Comparison of ENCODE assay signal across 15 cellular contexts in the genomic region with DNA sequence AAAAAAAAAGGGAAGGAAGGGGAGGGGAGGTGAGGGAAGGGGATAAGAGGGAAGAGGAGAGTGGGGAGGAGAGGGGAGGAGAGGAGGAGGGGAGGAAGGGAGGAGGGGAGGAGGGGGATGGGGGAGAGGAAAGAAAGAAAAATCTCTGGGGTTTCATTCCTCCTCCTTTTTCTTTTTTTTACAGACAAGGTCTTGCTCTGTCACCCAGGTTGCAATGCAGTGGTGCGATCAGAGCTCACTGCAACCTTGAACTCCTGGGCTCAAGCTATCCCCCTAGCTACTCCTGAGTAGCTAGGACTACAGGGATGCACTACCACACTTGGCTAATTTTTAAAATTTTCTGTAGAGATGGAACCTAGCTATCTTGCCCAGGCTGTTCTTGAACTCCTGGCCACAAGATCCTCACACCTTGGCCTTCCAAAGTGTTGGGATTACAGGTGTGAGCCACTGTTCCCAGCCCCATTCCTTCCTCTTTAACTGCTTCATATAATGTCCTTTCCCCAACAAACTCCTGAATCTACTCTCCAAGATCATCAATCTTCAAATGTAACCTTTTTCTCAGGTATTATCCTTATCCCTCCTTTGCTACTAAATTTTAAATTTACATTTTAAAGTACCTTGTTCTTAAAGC. TPM values are rescaled to one million over a fixed set of nuclear protein-coding genes. Genes with fewer than 3 reads are reported as not detected.
DNase-seq lines count a peak whose midpoint lies in the region; ATAC-seq, FAIRE-seq and TF ChIP-seq lines count a peak whose summit lies in the region.
"Had no signal": no experiment of that assay in that cellular context is flagged by ENCODE, and none has a peak within 500 bp of the region (broad histone marks: within the 10 kb centered on the region; RNA-seq: fewer than 3 reads in every experiment).

No MANE protein-coding gene starts in this region.

- H3K23me2 ChIP-seq in H1 (ENCODE audit: low read depth, low read length), result no peaks in the 10 kb centered on the region; the same call in 1 of the 2 replicates

- no peak overlapping the region for H4K5ac ChIP-seq in H1 (ENCODE audit: insufficient read length, low read depth, low read length)

- H3K56ac ChIP-seq in H1 (replicated peaks; ENCODE audit: insufficient read length, low read depth, low read length), result no peak overlapping the region

- CTCF ChIA-PET in Panc1 (lab: Charles Lee) (no interaction called here), H1 (lab: Charles Lee; ENCODE audit: partially characterized antibody) (interaction anchor here (0.7 kb wide), 1 partner anchor 312 kb away, joined by 3 read pairs; no protein-coding TSS in a partner anchor)

- no TSS peak for BruUV-seq in Panc1 (replicated peaks; lab: Mats Ljungman, UMichigan)

- H2AFZ ChIP-seq in H1 (ENCODE audit: low read length) (no peak overlapping the region), trophoblast cell (ENCODE audit: insufficient read depth, low read length, poor library complexity) (no peak overlapping the region)

- H3K27ac Mint-ChIP-seq in activated T-cell treated with anti-CD3 and anti-CD28 coated beads, Interleukin-2, amount 50 U/mL, for 72 hours, result peak overlapping the region; percentile 25

- H3K18ac ChIP-seq in H1 (ENCODE audit: extremely low read depth, low read length) (no peak overlapping the region), trophoblast cell (ENCODE audit: low read length) (no peak overlapping the region)

- 89% methylated on average over 1 of the region's 1 CpG; no CpG with 5 or more reads in 1 of the 2 experiments for WGBS in H1 (ENCODE audit: extremely low coverage in 1 of 2, insufficient coverage in 1 of 2, insufficient read length in 1 of 2, insufficient replicate concordance in 2 of 2, low coverage in 1 of 2, low lambda C conversion rate in 2 of 2, missing lambda C conversion rate in 1 of 2), 2 experiments
- WGBS in trophoblast cell (ENCODE audit: extremely low coverage, insufficient coverage, insufficient read length), result no CpG with 5 or more reads among the region's 1 CpG

- peaks cover 30% of the 10 kb centered on the region for H3K4me1 Mint-ChIP-seq in activated T-cell treated with anti-CD3 and anti-CD28 coated beads, Interleukin-2, amount 50 U/mL, for 72 hours (ENCODE audit: low read depth)
- peaks cover 29% of the 10 kb centered on the region for H3K4me1 Mint-ChIP-seq in activated T-cell treated with anti-CD3 and anti-CD28 coated beads, Interleukin-2, amount 50 U/mL, for 4 hours (ENCODE audit: low read depth)

- H2BK5ac ChIP-seq in H1 (ENCODE audit: low read depth, low read length) (peak overlapping the region; percentile 44; the same call in 1 of the 2 replicates), trophoblast cell (ENCODE audit: low read depth, low read length, poor library complexity) (no peak overlapping the region)

- intact Hi-C loops in Panc1 (cut with micrococcal nuclease; ENCODE audit: unreplicated experiment), result no loop called here

- H3K79me1 ChIP-seq in H1 (ENCODE audit: low read depth, low read length), result peaks cover 7% of the 10 kb centered on the region
- no peaks in the 10 kb centered on the region for H3K79me1 ChIP-seq in trophoblast cell (ENCODE audit: low read length)

- H3K4me3 ChIP-seq in Panc1 (ENCODE audit: low read depth in 2 of 2, low read length in 2 of 2), result no peak overlapping the region
- H3K4me3 ChIP-seq in H1 (ENCODE audit: extremely low read depth in 1 of 4, insufficient read depth in 2 of 4, low read depth in 3 of 4, low read length in 4 of 4), result no peak overlapping the region
- H3K4me3 ChIP-seq in neutrophil (ENCODE audit: low read depth in 1 of 2, low read length in 1 of 2), result no peak overlapping the region
- H3K4me3 ChIP-seq in trophoblast cell (ENCODE audit: low read depth, low read length), result no peak overlapping the region
- H3K4me3 ChIP-seq: colonic mucosa, heart left ventricle, testis had no signal

- no peaks in the 10 kb centered on the region for H4K20me1 ChIP-seq in H1 (replicated peaks in 1 of 2; ENCODE audit: control insufficient read depth in 1 of 2, insufficient read depth in 2 of 2, low read length in 2 of 2)

- no peak overlapping the region for H4K91ac ChIP-seq in H1 (replicated peaks; ENCODE audit: insufficient read length, low read length)
- H4K91ac ChIP-seq in trophoblast cell (ENCODE audit: low read depth, low read length), result no peak overlapping the region

- H3K9ac ChIP-seq in H1 (replicated peaks in 1 of 4; ENCODE audit: extremely low read depth in 1 of 4, low read depth in 3 of 4, low read length in 3 of 4), result no peak overlapping the region; a peak in 1 of 7 replicates
- H3K9ac ChIP-seq in trophoblast cell (ENCODE audit: low read length), result no peak overlapping the region

- H3K4ac ChIP-seq in H1 (replicated peaks; ENCODE audit: insufficient read length, low read depth, low read length), result no peak overlapping the region
- no peak overlapping the region for H3K4ac ChIP-seq in trophoblast cell (ENCODE audit: low read depth, low read length)

- TF ChIP-seq POLR2A in H1 (IDR thresholded peaks at IDR 0.05; ENCODE audit: control extremely low read depth in 1 of 2, low read depth in 2 of 2, low read length in 2 of 2), result no peak

- peaks cover 0 to 14% of the 10 kb centered on the region in 2 experiments; a peak in 2 of 4 replicates for H3K79me2 ChIP-seq in H1 (ENCODE audit: control insufficient read depth in 1 of 2, insufficient read depth in 2 of 2, low read length in 2 of 2)
- no peaks in the 10 kb centered on the region for H3K79me2 ChIP-seq in trophoblast cell (ENCODE audit: control insufficient read depth, insufficient read depth, low read length, poor library complexity)

- H3K36me3 Mint-ChIP-seq in activated T-cell treated with anti-CD3 and anti-CD28 coated beads, Interleukin-2, amount 50 U/mL, for 72 hours (ENCODE audit: insufficient read depth in 2 of 2), result peaks cover 3 to 11% of the 10 kb centered on the region in 2 donors
- H3K36me3 Mint-ChIP-seq in activated T-cell treated with anti-CD3 and anti-CD28 coated beads, Interleukin-2, amount 50 U/mL, for 4 hours (ENCODE audit: insufficient read depth), result peaks cover 21% of the 10 kb centered on the region

- no peaks in the 10 kb centered on the region for H3K9me3 Mint-ChIP-seq in activated T-cell treated with anti-CD3 and anti-CD28 coated beads, Interleukin-2, amount 50 U/mL, for 72 hours
- H3K9me3 Mint-ChIP-seq in activated T-cell treated with anti-CD3 and anti-CD28 coated beads, Interleukin-2, amount 50 U/mL, for 4 hours, result no peaks in the 10 kb centered on the region
- H3K9me3 Mint-ChIP-seq: activated naive CD8-positive, alpha-beta T cell treated with anti-CD3 and anti-CD28 coated beads, Interleukin-2, amount 10 ng/mL, durations not matched to agents 7 days and 5 days had no signal

- H4K8ac ChIP-seq in H1 (ENCODE audit: extremely low read depth, insufficient read depth, low read length) (no peak overlapping the region), trophoblast cell (ENCODE audit: low read depth, low read length) (no peak overlapping the region)

- in situ Hi-C loops in Panc1 (cut with HindIII; ENCODE audit: low pct_unique_long_range_greater_than_20kb, low sequenced_read_pairs), result no loop called here

- H2BK12ac ChIP-seq in H1 (ENCODE audit: low read depth, low read length) (peak overlapping the region; percentile 9; the same call in 1 of the 2 replicates), trophoblast cell (ENCODE audit: low read length) (no peak overlapping the region)

- H3K9me3 ChIP-seq in Panc1 (ENCODE audit: control insufficient read depth, insufficient read depth, low read depth, low read length), result no peaks in the 10 kb centered on the region
- no peaks in the 10 kb centered on the region; a peak in 1 of 4 replicates for H3K9me3 ChIP-seq in H1 (ENCODE audit: insufficient read depth in 2 of 2, low read depth in 1 of 2, low read length in 1 of 2)
- no peaks in the 10 kb centered on the region for H3K9me3 ChIP-seq in neutrophil
- no peaks in the 10 kb centered on the region for H3K9me3 ChIP-seq in trophoblast cell (ENCODE audit: insufficient read depth, low read depth, low read length)
- H3K9me3 ChIP-seq: colonic mucosa, heart left ventricle, testis had no signal

- H3K23ac ChIP-seq in H1 (ENCODE audit: insufficient read length), result no peak overlapping the region
- no peak overlapping the region for H3K23ac ChIP-seq in trophoblast cell (ENCODE audit: low read length)

- H2BK20ac ChIP-seq in H1 (ENCODE audit: low read length), result no peak overlapping the region

- H3K4me1 ChIP-seq in Panc1 (ENCODE audit: control insufficient read depth, insufficient read depth, low read length) (peaks cover 3% of the 10 kb centered on the region), H1 (replicated peaks in 1 of 4; ENCODE audit: control insufficient read depth in 3 of 4, insufficient read depth in 4 of 4, low read length in 3 of 4) (no peaks in the 10 kb centered on the region), neutrophil (ENCODE audit: control insufficient read depth in 1 of 2, insufficient read depth in 1 of 2, low read depth in 1 of 2, low read length in 1 of 2) (peaks cover 9 to 10% of the 10 kb centered on the region in 2 experiments), trophoblast cell (ENCODE audit: control insufficient read depth in 1 of 2, insufficient read depth in 2 of 2, low read length in 2 of 2) (no peaks in the 10 kb centered on the region)
- H3K4me1 ChIP-seq: colonic mucosa, testis had no signal

- POLR2A ChIA-PET in Panc1 (lab: Charles Lee) (no interaction called here), H1 (lab: Charles Lee; ENCODE audit: partially characterized antibody) (interaction anchor here (0.6 to 1.5 kb wide), 3 partner anchors 15 to 75 kb away, joined by 3 read pairs; no protein-coding TSS in a partner anchor)

- H2BK15ac ChIP-seq in H1 (ENCODE audit: low read length), result no peak overlapping the region

- H3K4me2 ChIP-seq in H1 (ENCODE audit: insufficient read depth in 1 of 2, low read depth in 2 of 2, low read length in 2 of 2) (no peak overlapping the region), trophoblast cell (ENCODE audit: low read length) (no peak overlapping the region)

- no peak for ATAC-seq in activated T-cell treated with anti-CD3 and anti-CD28 coated beads, Interleukin-2, amount 50 U/mL, for 72 hours (replicated peaks in 1 of 2)
- no peak for ATAC-seq in activated T-cell treated with anti-CD3 and anti-CD28 coated beads, Interleukin-2, amount 50 U/mL, for 4 hours
- ATAC-seq in Panc1, result 0 out of 2 replicates have a peak, but pooled peaks have one; percentile 43

- H3K14ac ChIP-seq in H1 (ENCODE audit: insufficient read length) (no peak overlapping the region), trophoblast cell (ENCODE audit: low read length) (no peak overlapping the region)

- no peak for DNase-seq in activated T-cell treated with anti-CD3 and anti-CD28 coated beads, Interleukin-2, amount 50 U/mL, for 72 hours
- no peak for DNase-seq in activated T-cell treated with anti-CD3 and anti-CD28 coated beads, Interleukin-2, amount 50 U/mL, for 4 hours
- DNase-seq in Panc1 (ENCODE audit: low read depth, low spot score), result no peak
- no peak for DNase-seq in H1 (ENCODE audit: low read depth in 1 of 2, low spot score in 2 of 2)
- no peak for DNase-seq in trophoblast cell
- no peak for DNase-seq in kidney glomerular epithelial cell (lab: John Stamatoyannopoulos, UW)
- no peak for DNase-seq in amygdala (lab: John Stamatoyannopoulos, UW)
- DNase-seq: activated CD8-positive, alpha-beta memory T cell treated with anti-CD3 and anti-CD28 coated beads, Interleukin-2, amount 50 U/mL, for 4 hours; activated naive CD8-positive, alpha-beta T cell treated with anti-CD3 and anti-CD28 coated beads, Interleukin-2, amount 10 ng/mL, durations not matched to agents 7 days and 5 days; colonic mucosa; heart left ventricle; NCI-H510A treated with DMSO at 0.1 percent for 48 hours; testis had no signal

- H3K27me3 ChIP-seq in Panc1 (ENCODE audit: control insufficient read depth, insufficient read depth, low read length), result no peaks in the 10 kb centered on the region
- no peaks in the 10 kb centered on the region for H3K27me3 ChIP-seq in H1 (replicated peaks in 1 of 4; ENCODE audit: control insufficient read depth in 3 of 4, extremely low read depth in 1 of 4, insufficient read depth in 3 of 4, low read length in 3 of 4)
- H3K27me3 ChIP-seq in neutrophil, result no peaks in the 10 kb centered on the region
- no peaks in the 10 kb centered on the region for H3K27me3 ChIP-seq in trophoblast cell (ENCODE audit: insufficient read depth, low read length)
- H3K27me3 ChIP-seq: colonic mucosa, heart left ventricle, testis had no signal

- TF ChIP-seq RAD21 in H1 (IDR thresholded peaks at IDR 0.05 in 1 of 2, conservative IDR thresholded peaks at IDR 0.05 in 1 of 2; ENCODE audit: low read depth in 2 of 2, low read length in 2 of 2), result no peak

- H3K36me3 ChIP-seq in Panc1 (ENCODE audit: control insufficient read depth, insufficient read depth, low read length), result no peaks in the 10 kb centered on the region
- H3K36me3 ChIP-seq in H1 (ENCODE audit: control insufficient read depth in 2 of 4, insufficient read depth in 4 of 4, low read length in 3 of 4), result peaks cover 0 to 2% (median 0%) of the 10 kb centered on the region in 4 experiments; a peak in 2 of 8 replicates
- peaks cover 5% of the 10 kb centered on the region for H3K36me3 ChIP-seq in neutrophil
- H3K36me3 ChIP-seq in trophoblast cell (ENCODE audit: control insufficient read depth in 1 of 2, insufficient read depth in 2 of 2, low read length in 2 of 2), result peaks cover 7% of the 10 kb centered on the region in 2 experiments
- H3K36me3 ChIP-seq: colonic mucosa had no signal

- no peak for TF ChIP-seq CTCF in Panc1 (IDR thresholded peaks at IDR 0.05)
- no peak for TF ChIP-seq CTCF in H1 (IDR thresholded peaks at IDR 0.05; ENCODE audit: control extremely low read depth in 1 of 3, insufficient read depth in 1 of 3, low read depth in 1 of 3, low read length in 3 of 3)
- TF ChIP-seq CTCF in neutrophil (IDR thresholded peaks at IDR 0.05), result no peak

- H3K4me3 Mint-ChIP-seq in activated T-cell treated with anti-CD3 and anti-CD28 coated beads, Interleukin-2, amount 50 U/mL, for 72 hours, result no peak overlapping the region
- no peak overlapping the region for H3K4me3 Mint-ChIP-seq in activated T-cell treated with anti-CD3 and anti-CD28 coated beads, Interleukin-2, amount 50 U/mL, for 4 hours
- H3K4me3 Mint-ChIP-seq: activated naive CD8-positive, alpha-beta T cell treated with anti-CD3 and anti-CD28 coated beads, Interleukin-2, amount 10 ng/mL, durations not matched to agents 7 days and 5 days had no signal

- H2BK120ac ChIP-seq in H1 (replicated peaks; ENCODE audit: low read depth, low read length) (no peak overlapping the region), trophoblast cell (ENCODE audit: insufficient read depth, low read length, poor library complexity) (no peak overlapping the region)

- TF ChIP-seq EP300 in H1 (IDR thresholded peaks at IDR 0.05; ENCODE audit: borderline replicate concordance in 1 of 2, low read depth in 2 of 2, low read length in 2 of 2), result no peak

- no peak overlapping the region for H2AK5ac ChIP-seq in H1 (ENCODE audit: low read depth, low read length)
- no peak overlapping the region for H2AK5ac ChIP-seq in trophoblast cell (ENCODE audit: low read length)

- H3K27me3 Mint-ChIP-seq in activated T-cell treated with anti-CD3 and anti-CD28 coated beads, Interleukin-2, amount 50 U/mL, for 72 hours (ENCODE audit: low read depth), result no peaks in the 10 kb centered on the region
- no peaks in the 10 kb centered on the region for H3K27me3 Mint-ChIP-seq in activated T-cell treated with anti-CD3 and anti-CD28 coated beads, Interleukin-2, amount 50 U/mL, for 4 hours (ENCODE audit: low read depth)
- H3K27me3 Mint-ChIP-seq: activated naive CD8-positive, alpha-beta T cell treated with anti-CD3 and anti-CD28 coated beads, Interleukin-2, amount 10 ng/mL, durations not matched to agents 7 days and 5 days had no signal

- no peak overlapping the region for H4K12ac ChIP-seq in trophoblast cell (ENCODE audit: low read depth, low read length)

- FAIRE-seq in H1 (lab: Jason Lieb, UNC), result no peak

- no peak overlapping the region for H3K27ac ChIP-seq in Panc1 (ENCODE audit: low read length)
- H3K27ac ChIP-seq in H1 (ENCODE audit: low read depth, low read length), result peak overlapping the region; percentile 45; the same call in 1 of the 2 replicates
- H3K27ac ChIP-seq in neutrophil, result peak overlapping the region; percentile 64
- no peak overlapping the region for H3K27ac ChIP-seq in trophoblast cell (ENCODE audit: low read depth, low read length)
- H3K27ac ChIP-seq: colonic mucosa, HL-60, testis had no signal

RNA-seq across cellular contexts. Expression of gene GON4L, which starts 23.2 kb away (rescaled TPM):
- 10 to 100 TPM; 62.8 to 67.3 TPM for total RNA-seq in activated T-cell treated with anti-CD3 and anti-CD28 coated beads, Interleukin-2, amount 50 U/mL, for 72 hours
- 10 to 100 TPM; 42.6 to 48.4 (median 47.8) TPM for total RNA-seq in activated T-cell treated with anti-CD3 and anti-CD28 coated beads, Interleukin-2, amount 50 U/mL, for 4 hours
- 47.6 TPM for total RNA-seq in Panc1 (2021; ENCODE audit: unreplicated experiment)
- polyA plus RNA-seq in Panc1 (2012; ENCODE audit: insufficient read length), result 23.9 TPM
- 52.1 and 52.9 TPM in 2 replicates for total RNA-seq in H1 (2021; fragmentation: NEBNext Ultra II Directional; extraction: Animal tissue kit (Norgen Biotek cat#: 25700))
- polyA plus RNA-seq in H1 (2011; rRNA removed), result 25.7 and 26.2 TPM in 2 replicates
- polyA plus RNA-seq in H1 (2011; cell fraction: cytosol; rRNA removed), result 21.2 TPM
- 59.4 TPM for polyA plus RNA-seq in H1 (2011; cell fraction: nucleus; rRNA removed)
- polyA plus RNA-seq in H1 (2012, experiment 1 of 2), result 25.6 to 31.1 TPM (median 29.2 TPM) in 4 replicates
- polyA plus RNA-seq in H1 (2012, experiment 2 of 2), result 4.6 TPM
- polyA plus RNA-seq in H1 (2013, experiment 1 of 2), result 24.3 TPM
- 25.1 TPM for polyA plus RNA-seq in H1 (2013, experiment 2 of 2)
- 62.3 and 90.8 TPM in 2 replicates for polyA minus RNA-seq in H1 (2011; rRNA and poly(A)+ RNA removed)
- polyA minus RNA-seq in H1 (2011; cell fraction: cytosol; rRNA and poly(A)+ RNA removed), result 23.6 TPM
- polyA minus RNA-seq in H1 (2011; cell fraction: nucleus; rRNA and poly(A)+ RNA removed), result 47.9 TPM
- polyA plus RNA-seq in trophoblast cell (2013), result 19.0 and 19.1 TPM in 2 replicates

RNA-seq across cellular contexts. Expression of gene SYT11, which starts 25.6 kb away (rescaled TPM):
- 10 to 100 TPM; 30.6 to 35.3 TPM for total RNA-seq in activated T-cell treated with anti-CD3 and anti-CD28 coated beads, Interleukin-2, amount 50 U/mL, for 72 hours
- total RNA-seq in activated T-cell treated with anti-CD3 and anti-CD28 coated beads, Interleukin-2, amount 50 U/mL, for 4 hours, result 1 to 10 TPM; 4.6 to 8.0 (median 5.4) TPM
- 4.0 TPM for total RNA-seq in Panc1 (2021; ENCODE audit: unreplicated experiment)
- polyA plus RNA-seq in Panc1 (2012; ENCODE audit: insufficient read length), result 4.9 TPM
- 9.6 and 9.7 TPM in 2 replicates for total RNA-seq in H1 (2021; fragmentation: NEBNext Ultra II Directional; extraction: Animal tissue kit (Norgen Biotek cat#: 25700))
- polyA plus RNA-seq in H1 (2011; rRNA removed), result 6.1 and 7.2 TPM in 2 replicates
- polyA plus RNA-seq in H1 (2011; cell fraction: cytosol; rRNA removed), result 7.5 TPM
- 5.9 TPM for polyA plus RNA-seq in H1 (2011; cell fraction: nucleus; rRNA removed)
- polyA plus RNA-seq in H1 (2012, experiment 1 of 2), result 6.3 to 10.9 TPM (median 8.8 TPM) in 4 replicates
- 4.4 TPM for polyA plus RNA-seq in H1 (2012, experiment 2 of 2)
- polyA plus RNA-seq in H1 (2013, experiment 1 of 2), result 7.2 TPM
- polyA plus RNA-seq in H1 (2013, experiment 2 of 2), result 8.3 TPM
- polyA minus RNA-seq in H1 (2011; rRNA and poly(A)+ RNA removed), result 19.6 and 25.2 TPM in 2 replicates
- 8.6 TPM for polyA minus RNA-seq in H1 (2011; cell fraction: cytosol; rRNA and poly(A)+ RNA removed)
- 8.3 TPM for polyA minus RNA-seq in H1 (2011; cell fraction: nucleus; rRNA and poly(A)+ RNA removed)
- 0.31 and 0.36 TPM in 2 replicates for polyA plus RNA-seq in trophoblast cell (2013)

Comparison
In these comparisons a context has a peak if more than half of its experiments do, and no peak if none do; other contexts are left out.
1. H3K27ac ChIP-seq: peak in H1 (single experiment) and neutrophil (single experiment); none in Panc1 (single experiment) and trophoblast cell (single experiment).